9 cellular contexts compared by ENCODE assay signal in genomic region chr10:44857363-44858016, GRCh38. TPM values are rescaled to one million over a fixed set of nuclear protein-coding genes. Genes with fewer than 3 reads are reported as not detected.
A peak's percentile ranks its signal among the peaks of the same experiment; 100 is the strongest.
DNase-seq lines count a peak whose midpoint lies in the region; ATAC-seq and TF ChIP-seq lines count a peak whose summit lies in the region.
"Had no signal": no experiment of that assay in that cellular context is flagged by ENCODE, and none has a peak within 500 bp of the region (broad histone marks: within the 10 kb centered on the region; RNA-seq: fewer than 3 reads in every experiment).

No MANE protein-coding gene starts in this region.

- CTCF ChIA-PET in AG04449 (lab: Yijun Ruan, JAX), result interaction anchor here (0.6 to 8.6 kb wide), 43 partner anchors 11 to 1184 kb away, joined by 3 to 80 read pairs (median 3); partner anchors contain the start of gene CXCL12

- no peaks in the 10 kb centered on the region for H3K79me2 ChIP-seq in OCI-LY3 (ENCODE audit: low read length)

- H3K27me3 ChIP-seq in OCI-LY3 (ENCODE audit: low read depth, low read length) (no peaks in the 10 kb centered on the region), tibial artery (no peaks in the 10 kb centered on the region)

- H3K4me3 Mint-ChIP-seq in activated T-cell treated with anti-CD3 and anti-CD28 coated beads, Interleukin-2, amount 50 U/mL, for 4 hours, result no peak overlapping the region
- H3K4me3 Mint-ChIP-seq in neural crest cell, result peak overlapping the region; percentile 52

- POLR2A ChIA-PET in AG04449 (lab: Yijun Ruan, JAX), result interaction anchor here (0.6 to 1.0 kb wide), 2 partner anchors 143 to 172 kb away, joined by 3 read pairs; no protein-coding TSS in a partner anchor

- H3K4me1 ChIP-seq in OCI-LY3 (ENCODE audit: low read length) (no peaks in the 10 kb centered on the region), tibial artery (peaks cover 0 to 9% (median 4%) of the 10 kb centered on the region in 4 donors)

- TF ChIP-seq CTCF in AG04449 (IDR thresholded peaks at IDR 0.05; ENCODE audit: insufficient read depth, low read length, missing control alignments) (peak; percentile 98), GM13977 (IDR thresholded peaks at IDR 0.05; ENCODE audit: extremely low read depth, insufficient read depth, missing control alignments) (peak; percentile 99), OCI-LY3 (IDR thresholded peaks at IDR 0.05; ENCODE audit: low read depth, low read length) (peak; percentile 84), fibroblast of pulmonary artery (IDR thresholded peaks at IDR 0.05; ENCODE audit: low read length, missing control alignments) (no peak), neural crest cell (conservative IDR thresholded peaks at IDR 0.05) (peak; percentile 96), tibial artery (IDR thresholded peaks at IDR 0.05) (peak; percentile 92 to 99)

- no peak overlapping the region for H3K4me2 ChIP-seq in OCI-LY3 (ENCODE audit: low read length)

- in situ Hi-C loops in GM13977 (cut with MboI; ENCODE audit: low pct_unique_long_range_greater_than_20kb, low sequenced_read_pairs, unreplicated experiment), result loop anchor here (25.0 kb wide), 2 partner anchors 470 to 1195 kb away; partner anchors contain the start of gene CXCL12

- no peaks in the 10 kb centered on the region for H3K9me3 Mint-ChIP-seq in activated T-cell treated with anti-CD3 and anti-CD28 coated beads, Interleukin-2, amount 50 U/mL, for 4 hours
- H3K9me3 Mint-ChIP-seq in neural crest cell, result no peaks in the 10 kb centered on the region

- H3K9me3 ChIP-seq in OCI-LY3 (ENCODE audit: insufficient read depth, low read length) (no peaks in the 10 kb centered on the region), tibial artery (no peaks in the 10 kb centered on the region)

- peaks cover 6% of the 10 kb centered on the region for H3K27me3 Mint-ChIP-seq in activated T-cell treated with anti-CD3 and anti-CD28 coated beads, Interleukin-2, amount 50 U/mL, for 4 hours (ENCODE audit: low read depth)
- H3K27me3 Mint-ChIP-seq in neural crest cell (ENCODE audit: low read depth), result peaks cover 3% of the 10 kb centered on the region

- H3K36me3 ChIP-seq in OCI-LY3 (replicated peaks; ENCODE audit: low read depth, low read length) (no peaks in the 10 kb centered on the region), tibial artery (no peaks in the 10 kb centered on the region)

- H3K27ac ChIP-seq in OCI-LY3 (ENCODE audit: low read length) (no peak overlapping the region), tibial artery (no peak overlapping the region)

- intact Hi-C loops in tibial artery (cut with DNase I; ENCODE audit: low total_unique reads), result loop anchor here (5.0 kb wide), 1 partner anchor 1185 kb away; no protein-coding TSS in a partner anchor

- peak; percentile 54 for ATAC-seq in HG03045 (IDR thresholded peaks at IDR 0.05; ENCODE audit: unreplicated experiment)
- ATAC-seq in activated T-cell treated with anti-CD3 and anti-CD28 coated beads, Interleukin-2, amount 50 U/mL, for 4 hours, result peak; percentile 76 to 77

- no peak overlapping the region for H3K9ac ChIP-seq in OCI-LY3 (ENCODE audit: low read length)

- no peaks in the 10 kb centered on the region for H4K20me1 ChIP-seq in OCI-LY3 (ENCODE audit: insufficient read depth, low read length)

- DNase-seq in AG04449 (ENCODE audit: low read depth, low spot score), result no peak
- peak; percentile 80 for DNase-seq in GM13977 (ENCODE audit: low spot score)
- peak; percentile 48 for DNase-seq in activated T-cell treated with anti-CD3 and anti-CD28 coated beads, Interleukin-2, amount 50 U/mL, for 4 hours
- DNase-seq in fibroblast of pulmonary artery (ENCODE audit: low read depth), result peak; percentile 85
- peak; percentile 83 for DNase-seq in neural crest cell (ENCODE audit: low read depth, low spot score)
- DNase-seq in tibial artery, result peak; percentile 54 to 72

- no peaks in the 10 kb centered on the region for H3K4me1 Mint-ChIP-seq in activated T-cell treated with anti-CD3 and anti-CD28 coated beads, Interleukin-2, amount 50 U/mL, for 4 hours (ENCODE audit: low read depth)
- peaks cover 57% of the 10 kb centered on the region for H3K4me1 Mint-ChIP-seq in neural crest cell

- no peaks in the 10 kb centered on the region for H3K36me3 Mint-ChIP-seq in activated T-cell treated with anti-CD3 and anti-CD28 coated beads, Interleukin-2, amount 50 U/mL, for 4 hours (ENCODE audit: insufficient read depth)
- no peaks in the 10 kb centered on the region for H3K36me3 Mint-ChIP-seq in neural crest cell (ENCODE audit: low read depth)

- H2AFZ ChIP-seq in OCI-LY3 (ENCODE audit: low read depth, low read length), result no peak overlapping the region

- H3K27ac Mint-ChIP-seq in neural crest cell (ENCODE audit: unreplicated experiment), result peak overlapping the region; percentile 81

- no peak overlapping the region for H3K4me3 ChIP-seq in AG04449 (ENCODE audit: low read depth, low read length)
- no peak overlapping the region for H3K4me3 ChIP-seq in OCI-LY3 (ENCODE audit: low read length)
- H3K4me3 ChIP-seq in fibroblast of pulmonary artery (replicated peaks; ENCODE audit: low read depth, low read length), result no peak overlapping the region
- H3K4me3 ChIP-seq in tibial artery, result no peak overlapping the region

RNA-seq across cellular contexts. Expression of gene TMEM72, which starts 53.6 kb away (rescaled TPM):
- not detected for total RNA-seq in activated T-cell treated with anti-CD3 and anti-CD28 coated beads, Interleukin-2, amount 50 U/mL, for 4 hours
- total RNA-seq in neural crest cell, result not detected in 2 replicates
- total RNA-seq: subcutaneous adipose tissue had no signal
